1 cellular context compared by ENCODE assay signal in genomic region chr21:14522689-14523088, GRCh38.
TF ChIP-seq lines count a peak whose summit lies in the region.

No MANE protein-coding gene starts in this region.

TF ChIP-seq in H1, 55 proteins besides CTCF, POLR2A, EP300 and RAD21:
- TF ChIP-seq CHD2 (IDR thresholded peaks at IDR 0.05; ENCODE audit: low read length) (no peak), USF2 (IDR thresholded peaks at IDR 0.05; ENCODE audit: low read length) (no peak), SRF (IDR thresholded peaks at IDR 0.05; ENCODE audit: low read depth, low read length) (no peak), ZNF274 (IDR thresholded peaks at IDR 0.05; ENCODE audit: borderline replicate concordance, extremely low read depth, low read length) (no peak), SP4 (IDR thresholded peaks at IDR 0.05; ENCODE audit: low read length) (no peak), SUZ12 (IDR thresholded peaks at IDR 0.05; ENCODE audit: low read length) (no peak), TBP (IDR thresholded peaks at IDR 0.05; ENCODE audit: low read depth, low read length) (no peak), TEAD4 (IDR thresholded peaks at IDR 0.05; ENCODE audit: low read depth, low read length) (no peak), POLR2AphosphoS5 (IDR thresholded peaks at IDR 0.05; ENCODE audit: low read depth, low read length) (no peak), SP2 (IDR thresholded peaks at IDR 0.05; ENCODE audit: low read length) (no peak), BRCA1 (IDR thresholded peaks at IDR 0.05; ENCODE audit: low read depth, low read length) (no peak), SIRT6 (IDR thresholded peaks at IDR 0.05; ENCODE audit: low read length) (no peak), NRF1 (IDR thresholded peaks at IDR 0.05; ENCODE audit: low read depth, low read length) (no peak)
- TF ChIP-seq, protein P1, sequence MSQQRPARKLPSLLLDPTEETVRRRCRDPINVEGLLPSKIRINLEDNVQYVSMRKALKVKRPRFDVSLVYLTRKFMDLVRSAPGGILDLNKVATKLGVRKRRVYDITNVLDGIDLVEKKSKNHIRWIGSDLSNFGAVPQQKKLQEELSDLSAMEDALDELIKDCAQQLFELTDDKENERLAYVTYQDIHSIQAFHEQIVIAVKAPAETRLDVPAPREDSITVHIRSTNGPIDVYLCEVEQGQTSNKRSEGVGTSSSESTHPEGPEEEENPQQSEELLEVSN (IDR thresholded peaks at IDR 0.05), result no peak
